ENCODE assay signal across 8 cellular contexts in the genomic region with DNA sequence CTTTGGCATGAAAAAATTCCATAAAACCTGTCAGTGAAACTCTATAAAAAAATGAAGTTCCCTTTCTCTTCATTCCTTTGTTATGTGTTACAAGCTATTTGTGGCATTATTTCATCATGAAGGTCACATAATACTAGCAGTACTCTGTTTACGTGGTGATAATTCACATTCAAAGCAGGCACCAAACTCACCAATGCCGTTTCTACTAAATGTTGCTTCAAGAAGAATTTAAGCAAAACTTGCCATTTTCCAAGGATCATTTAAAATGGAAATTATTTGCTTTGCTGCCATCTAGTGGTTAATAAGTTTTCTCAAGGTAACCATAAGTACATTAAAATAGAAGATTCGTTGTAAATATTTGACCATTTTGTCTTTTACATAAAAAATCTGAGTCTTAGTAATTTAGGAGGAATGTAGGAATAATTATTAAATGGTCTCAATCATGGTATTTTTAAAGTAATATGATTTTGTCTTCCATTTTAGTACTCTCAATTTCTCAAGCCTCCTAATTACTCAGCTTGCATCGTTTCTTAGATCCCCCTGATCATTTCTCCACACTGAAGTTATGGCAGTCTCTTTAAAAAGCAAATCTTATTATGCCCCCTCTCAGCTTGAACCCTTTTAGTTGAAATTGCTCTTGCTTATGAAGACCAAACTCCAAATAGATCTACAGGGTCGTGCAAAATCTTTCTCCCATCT.
DNase-seq lines count a peak whose midpoint lies in the region; ATAC-seq and TF ChIP-seq lines count a peak whose summit lies in the region.

No MANE protein-coding gene starts in this region.

- no peaks in the 10 kb centered on the region for H3K4me1 Mint-ChIP-seq in GM23338

- no peaks in the 10 kb centered on the region for H3K27me3 ChIP-seq in GM23338 (ENCODE audit: insufficient read depth)
- H3K27me3 ChIP-seq in neural cell (ENCODE audit: insufficient read depth, low read depth, low read length) = no peaks in the 10 kb centered on the region

- TF ChIP-seq EP300 in neural cell (conservative IDR thresholded peaks at IDR 0.05; ENCODE audit: poor library complexity, severe bottlenecking) = no peak

- H3K4me3 Mint-ChIP-seq in GM23338 = no peak overlapping the region

- TF ChIP-seq CTCF in GM23338 (conservative IDR thresholded peaks at IDR 0.05; ENCODE audit: low read depth in 2 of 2) (peak in 1 of 2 experiments; percentile 88; a peak in 3 of 4 replicates), neural cell (IDR thresholded peaks at IDR 0.05; ENCODE audit: poor library complexity, severe bottlenecking) (peak; percentile 77)

- H3F3A ChIP-seq in GM23338 (replicated peaks; ENCODE audit: low read depth) (no peaks in the 10 kb centered on the region), neural cell (ENCODE audit: insufficient read depth, low read length, poor library complexity, severe bottlenecking) (no peaks in the 10 kb centered on the region)

- H3K9ac ChIP-seq in neural cell (ENCODE audit: low read length) = no peak overlapping the region

- peaks cover 2% of the 10 kb centered on the region for H3K27me3 Mint-ChIP-seq in GM23338 (ENCODE audit: insufficient read depth, low read depth, poor library complexity)

- H3K79me2 ChIP-seq in GM23338 (replicated peaks; ENCODE audit: insufficient read depth) (no peaks in the 10 kb centered on the region), neural cell (replicated peaks; ENCODE audit: insufficient read depth, low read length) (no peaks in the 10 kb centered on the region)

- no peaks in the 10 kb centered on the region for H3K36me3 Mint-ChIP-seq in GM23338 (ENCODE audit: low read depth)

- ATAC-seq in GM23338 = no peak
- no peak for ATAC-seq in HG02623 (IDR thresholded peaks at IDR 0.05; ENCODE audit: unreplicated experiment)

- no peak overlapping the region for H3K27ac ChIP-seq in GM23338 (ENCODE audit: low read depth)
- H3K27ac ChIP-seq in neural cell (ENCODE audit: low read length) = no peak overlapping the region

- no peaks in the 10 kb centered on the region for H3K9me3 Mint-ChIP-seq in GM23338

- H4K20me1 ChIP-seq in GM23338 (replicated peaks; ENCODE audit: insufficient read depth) (no peaks in the 10 kb centered on the region), neural cell (ENCODE audit: insufficient read depth) (no peaks in the 10 kb centered on the region)

- no peaks in the 10 kb centered on the region for H3K4me1 ChIP-seq in GM23338 (ENCODE audit: insufficient read depth)

- no peaks in the 10 kb centered on the region for H3K36me3 ChIP-seq in GM23338 (ENCODE audit: insufficient read depth)
- peaks cover 5% of the 10 kb centered on the region for H3K36me3 ChIP-seq in neural cell (ENCODE audit: insufficient read depth, low read length)

- H3K9me2 ChIP-seq in GM23338 (ENCODE audit: insufficient read depth) (no peaks in the 10 kb centered on the region), neural cell (ENCODE audit: insufficient read depth, low read length) (no peaks in the 10 kb centered on the region)

- peak; percentile 77 for TF ChIP-seq RAD21 in neural cell (conservative IDR thresholded peaks at IDR 0.05)

- H2AFZ ChIP-seq in GM23338 (no peak overlapping the region), neural cell (ENCODE audit: low read depth, low read length) (no peak overlapping the region)

- H3K4me3 ChIP-seq in GM23338 (no peak overlapping the region), neural cell (ENCODE audit: low read length) (no peak overlapping the region)

- DNase-seq in AML-193 (lab: John Stamatoyannopoulos, UW) (peak; percentile 20 to 29), GM23338 (ENCODE audit: low spot score) (peak; percentile 77), NCI-H526 (lab: John Stamatoyannopoulos, UW) (peak; percentile 12 to 71), dedifferentiated amniotic fluid mesenchymal stem cell (ENCODE audit: extremely low spot score) (peak; percentile 95), posterior cingulate gyrus (no peak)
- DNase-seq in activated naive CD4-positive, alpha-beta T cell treated with anti-CD3 and anti-CD28 coated beads, Interleukin-2, amount 50 U/mL, for 16 hours = no peak

- no peaks in the 10 kb centered on the region for H3K9me3 ChIP-seq in neural cell (ENCODE audit: low read length)

- H3K27ac Mint-ChIP-seq in GM23338 = no peak overlapping the region

- intact Hi-C loops in posterior cingulate gyrus (cut with DNase I) = loop anchor here (5.0 to 10.0 kb wide), 2 partner anchors 121 to 204 kb away; a partner anchor contains a TSS

- H3K4me2 ChIP-seq in GM23338 (no peak overlapping the region), neural cell (ENCODE audit: low read length) (no peak overlapping the region)

TF ChIP-seq in GM23338, 12 proteins besides CTCF, POLR2A, EP300 and RAD21 (continues in another document):
- TF ChIP-seq, protein P1, sequence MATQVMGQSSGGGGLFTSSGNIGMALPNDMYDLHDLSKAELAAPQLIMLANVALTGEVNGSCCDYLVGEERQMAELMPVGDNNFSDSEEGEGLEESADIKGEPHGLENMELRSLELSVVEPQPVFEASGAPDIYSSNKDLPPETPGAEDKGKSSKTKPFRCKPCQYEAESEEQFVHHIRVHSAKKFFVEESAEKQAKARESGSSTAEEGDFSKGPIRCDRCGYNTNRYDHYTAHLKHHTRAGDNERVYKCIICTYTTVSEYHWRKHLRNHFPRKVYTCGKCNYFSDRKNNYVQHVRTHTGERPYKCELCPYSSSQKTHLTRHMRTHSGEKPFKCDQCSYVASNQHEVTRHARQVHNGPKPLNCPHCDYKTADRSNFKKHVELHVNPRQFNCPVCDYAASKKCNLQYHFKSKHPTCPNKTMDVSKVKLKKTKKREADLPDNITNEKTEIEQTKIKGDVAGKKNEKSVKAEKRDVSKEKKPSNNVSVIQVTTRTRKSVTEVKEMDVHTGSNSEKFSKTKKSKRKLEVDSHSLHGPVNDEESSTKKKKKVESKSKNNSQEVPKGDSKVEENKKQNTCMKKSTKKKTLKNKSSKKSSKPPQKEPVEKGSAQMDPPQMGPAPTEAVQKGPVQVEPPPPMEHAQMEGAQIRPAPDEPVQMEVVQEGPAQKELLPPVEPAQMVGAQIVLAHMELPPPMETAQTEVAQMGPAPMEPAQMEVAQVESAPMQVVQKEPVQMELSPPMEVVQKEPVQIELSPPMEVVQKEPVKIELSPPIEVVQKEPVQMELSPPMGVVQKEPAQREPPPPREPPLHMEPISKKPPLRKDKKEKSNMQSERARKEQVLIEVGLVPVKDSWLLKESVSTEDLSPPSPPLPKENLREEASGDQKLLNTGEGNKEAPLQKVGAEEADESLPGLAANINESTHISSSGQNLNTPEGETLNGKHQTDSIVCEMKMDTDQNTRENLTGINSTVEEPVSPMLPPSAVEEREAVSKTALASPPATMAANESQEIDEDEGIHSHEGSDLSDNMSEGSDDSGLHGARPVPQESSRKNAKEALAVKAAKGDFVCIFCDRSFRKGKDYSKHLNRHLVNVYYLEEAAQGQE (IDR thresholded peaks at IDR 0.05; ENCODE audit: unreplicated experiment) = no peak
- TF ChIP-seq EZH2phosphoT487 (IDR thresholded peaks at IDR 0.05; ENCODE audit: unreplicated experiment) (no peak), CREB1 (CRISPR knock-in tag; IDR thresholded peaks at IDR 0.05; ENCODE audit: low read depth) (no peak), JUNB (IDR thresholded peaks at IDR 0.05; ENCODE audit: unreplicated experiment) (no peak), POLR2AphosphoS5 (IDR thresholded peaks at IDR 0.05; ENCODE audit: low read depth) (no peak)

TF ChIP-seq in neural cell, 6 proteins besides CTCF, POLR2A, EP300 and RAD21:
- TF ChIP-seq SMC3 (conservative IDR thresholded peaks at IDR 0.05; ENCODE audit: poor library complexity) (peak; percentile 76), TAF1 (IDR thresholded peaks at IDR 0.05; ENCODE audit: low read depth) (no peak)
TF ChIP-seq in neural cell: peak in this region for 1.

Comparison
In these comparisons a context has a peak if more than half of its experiments do, and no peak if none do; other contexts are left out.
1. DNase-seq: peak in AML-193 (2 of 2), GM23338 (single experiment), NCI-H526 (2 of 2) and dedifferentiated amniotic fluid mesenchymal stem cell (single experiment); none in posterior cingulate gyrus (0 of 10) and activated naive CD4-positive, alpha-beta T cell treated with anti-CD3 and anti-CD28 coated beads, Interleukin-2, amount 50 U/mL, for 16 hours (single experiment).